ENCODE assay signal across 8 cellular contexts in genomic region chr11:12914401-12914912, GRCh38.
DNase-seq lines count a peak whose midpoint lies in the region; ATAC-seq and TF ChIP-seq lines count a peak whose summit lies in the region.

No MANE protein-coding gene starts in this region.

- peak; percentile 93 to 99 (median 98) for ATAC-seq in heart right ventricle

- no peaks in the 10 kb centered on the region for H3K9me3 Mint-ChIP-seq in activated naive CD8-positive, alpha-beta T cell treated with anti-CD3 and anti-CD28 coated beads for 36 hours

- H3K27ac ChIP-seq in MM.1S (ENCODE audit: low read length), result no peak overlapping the region
- peak overlapping the region in 8 of 10 donors; percentile 7 to 70 (median 51) for H3K27ac ChIP-seq in heart right ventricle
- H3K27ac ChIP-seq in rectal smooth muscle tissue (ENCODE audit: low read depth, low read length), result peak overlapping the region; percentile 11

- H2AFZ ChIP-seq in MM.1S (ENCODE audit: low read length), result no peak overlapping the region

- no peaks in the 10 kb centered on the region for H3F3A ChIP-seq in MM.1S (ENCODE audit: insufficient read depth, low read length)

- no peaks in the 10 kb centered on the region for H3K36me3 Mint-ChIP-seq in activated naive CD8-positive, alpha-beta T cell treated with anti-CD3 and anti-CD28 coated beads for 36 hours

- H4K20me1 ChIP-seq in MM.1S (ENCODE audit: insufficient read depth, low read length), result no peaks in the 10 kb centered on the region

- no peaks in the 10 kb centered on the region for H3K9me3 ChIP-seq in MM.1S (replicated peaks; ENCODE audit: insufficient read depth, low read length)
- H3K9me3 ChIP-seq in heart right ventricle, result no peaks in the 10 kb centered on the region

- H3K4me2 ChIP-seq in MM.1S (ENCODE audit: low read depth, low read length), result no peak overlapping the region

- peaks cover 25% of the 10 kb centered on the region for H3K27me3 Mint-ChIP-seq in activated naive CD8-positive, alpha-beta T cell treated with anti-CD3 and anti-CD28 coated beads for 36 hours

- H3K4me1 ChIP-seq in MM.1S (ENCODE audit: low read length) (no peaks in the 10 kb centered on the region), heart right ventricle (peaks cover 0 to 17% (median 7%) of the 10 kb centered on the region in 9 donors), rectal smooth muscle tissue (ENCODE audit: control insufficient read depth, insufficient read depth, low read length) (peaks cover 3% of the 10 kb centered on the region)

- H3K36me3 ChIP-seq in MM.1S (replicated peaks; ENCODE audit: insufficient read depth, low read length), result no peaks in the 10 kb centered on the region
- peaks cover 0 to 20% (median 0%) of the 10 kb centered on the region in 9 donors for H3K36me3 ChIP-seq in heart right ventricle
- no peaks in the 10 kb centered on the region for H3K36me3 ChIP-seq in rectal smooth muscle tissue (ENCODE audit: control insufficient read depth, insufficient read depth, low read length)

- H3K4me1 Mint-ChIP-seq in activated naive CD8-positive, alpha-beta T cell treated with anti-CD3 and anti-CD28 coated beads for 36 hours, result no peaks in the 10 kb centered on the region

- H3K9ac ChIP-seq in MM.1S (ENCODE audit: low read length), result no peak overlapping the region
- no peak overlapping the region for H3K9ac ChIP-seq in rectal smooth muscle tissue (ENCODE audit: low read length)

- no peaks in the 10 kb centered on the region for H3K79me2 ChIP-seq in MM.1S (ENCODE audit: low read length)

- intact Hi-C loops in heart right ventricle (cut with DNase I), result no loop called here

- no peak overlapping the region for H3K27ac Mint-ChIP-seq in activated naive CD8-positive, alpha-beta T cell treated with anti-CD3 and anti-CD28 coated beads for 36 hours

- no peaks in the 10 kb centered on the region for H3K27me3 ChIP-seq in MM.1S (replicated peaks; ENCODE audit: insufficient read depth, low read length)
- H3K27me3 ChIP-seq in heart right ventricle, result no peaks in the 10 kb centered on the region
- H3K27me3 ChIP-seq in rectal smooth muscle tissue (ENCODE audit: control insufficient read depth, insufficient read depth, low read length), result no peaks in the 10 kb centered on the region

- H3K4me3 ChIP-seq in MM.1S (ENCODE audit: low read length) (no peak overlapping the region), heart right ventricle (no peak overlapping the region), rectal smooth muscle tissue (ENCODE audit: low read length) (no peak overlapping the region)

- no peak overlapping the region for H3K4me3 Mint-ChIP-seq in activated naive CD8-positive, alpha-beta T cell treated with anti-CD3 and anti-CD28 coated beads for 36 hours

- no peaks in the 10 kb centered on the region for H3K9me2 ChIP-seq in MM.1S (replicated peaks; ENCODE audit: insufficient read depth, low read length)

- DNase-seq in activated CD4-positive, alpha-beta T cell treated with anti-CD3 and anti-CD28 coated beads, Interleukin-2, amount 50 U/mL, for 1 hour, result peak; percentile 2
- no peak for DNase-seq in activated CD4-positive, alpha-beta T cell treated with anti-CD3 and anti-CD28 coated beads for 4 hours
- DNase-seq in MM.1S (no peak), heart right ventricle (peak; percentile 67 to 75), LoVo (ENCODE audit: low spot score) (no peak), glomerular visceral epithelial cell (ENCODE audit: extremely low spot score) (no peak)
- DNase-seq in activated naive CD8-positive, alpha-beta T cell treated with anti-CD3 and anti-CD28 coated beads for 36 hours, result peak; percentile 4

- WGBS in heart right ventricle, 2 donors, result 45 to 51% methylated on average over 11 of the region's 11 CpGs

- peak; percentile 44 for TF ChIP-seq CTCF in MM.1S (IDR thresholded peaks at IDR 0.05; ENCODE audit: low read length)
- TF ChIP-seq CTCF in heart right ventricle (IDR thresholded peaks at IDR 0.05), result peak; percentile 47 to 72 (median 64)

Comparison
In these comparisons a context has a peak if more than half of its experiments do, and no peak if none do; other contexts are left out.
1. DNase-seq: peak in activated CD4-positive, alpha-beta T cell treated with anti-CD3 and anti-CD28 coated beads, Interleukin-2, amount 50 U/mL, for 1 hour (single experiment), activated naive CD8-positive, alpha-beta T cell treated with anti-CD3 and anti-CD28 coated beads for 36 hours (single experiment) and heart right ventricle (2 of 2); none in activated CD4-positive, alpha-beta T cell treated with anti-CD3 and anti-CD28 coated beads for 4 hours (0 of 2), MM.1S (single experiment), LoVo (single experiment) and glomerular visceral epithelial cell (single experiment).